Comparison of ENCODE assay signal across 1 cellular context in genomic region chr19:6218497-6219146, GRCh38.
TF ChIP-seq lines count a peak whose summit lies in the region.

No MANE protein-coding gene starts in this region.

TF ChIP-seq in HepG2, 621 proteins besides CTCF, POLR2A, EP300 and RAD21 (continued from another document and continues in another):
- TF ChIP-seq, protein P1, sequence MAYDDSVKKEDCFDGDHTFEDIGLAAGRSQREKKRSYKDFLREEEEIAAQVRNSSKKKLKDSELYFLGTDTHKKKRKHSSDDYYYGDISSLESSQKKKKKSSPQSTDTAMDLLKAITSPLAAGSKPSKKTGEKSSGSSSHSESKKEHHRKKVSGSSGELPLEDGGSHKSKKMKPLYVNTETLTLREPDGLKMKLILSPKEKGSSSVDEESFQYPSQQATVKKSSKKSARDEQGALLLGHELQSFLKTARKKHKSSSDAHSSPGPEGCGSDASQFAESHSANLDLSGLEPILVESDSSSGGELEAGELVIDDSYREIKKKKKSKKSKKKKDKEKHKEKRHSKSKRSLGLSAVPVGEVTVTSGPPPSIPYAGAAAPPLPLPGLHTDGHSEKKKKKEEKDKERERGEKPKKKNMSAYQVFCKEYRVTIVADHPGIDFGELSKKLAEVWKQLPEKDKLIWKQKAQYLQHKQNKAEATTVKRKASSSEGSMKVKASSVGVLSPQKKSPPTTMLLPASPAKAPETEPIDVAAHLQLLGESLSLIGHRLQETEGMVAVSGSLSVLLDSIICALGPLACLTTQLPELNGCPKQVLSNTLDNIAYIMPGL (CRISPR knock-in tag; IDR thresholded peaks at IDR 0.05; ENCODE audit: borderline replicate concordance in 1 of 2, low read depth in 1 of 2), result peak in 1 of 2 experiments; percentile 55; a peak in 1 of 4 replicates
- TF ChIP-seq SALL1 (CRISPR knock-in tag; IDR thresholded peaks at IDR 0.05), result peak; percentile 34; the same call in 1 of the 2 replicates
- TF ChIP-seq, protein P2, sequence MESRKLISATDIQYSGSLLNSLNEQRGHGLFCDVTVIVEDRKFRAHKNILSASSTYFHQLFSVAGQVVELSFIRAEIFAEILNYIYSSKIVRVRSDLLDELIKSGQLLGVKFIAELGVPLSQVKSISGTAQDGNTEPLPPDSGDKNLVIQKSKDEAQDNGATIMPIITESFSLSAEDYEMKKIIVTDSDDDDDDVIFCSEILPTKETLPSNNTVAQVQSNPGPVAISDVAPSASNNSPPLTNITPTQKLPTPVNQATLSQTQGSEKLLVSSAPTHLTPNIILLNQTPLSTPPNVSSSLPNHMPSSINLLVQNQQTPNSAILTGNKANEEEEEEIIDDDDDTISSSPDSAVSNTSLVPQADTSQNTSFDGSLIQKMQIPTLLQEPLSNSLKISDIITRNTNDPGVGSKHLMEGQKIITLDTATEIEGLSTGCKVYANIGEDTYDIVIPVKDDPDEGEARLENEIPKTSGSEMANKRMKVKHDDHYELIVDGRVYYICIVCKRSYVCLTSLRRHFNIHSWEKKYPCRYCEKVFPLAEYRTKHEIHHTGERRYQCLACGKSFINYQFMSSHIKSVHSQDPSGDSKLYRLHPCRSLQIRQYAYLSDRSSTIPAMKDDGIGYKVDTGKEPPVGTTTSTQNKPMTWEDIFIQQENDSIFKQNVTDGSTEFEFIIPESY (CRISPR knock-in tag; IDR thresholded peaks at IDR 0.05), result peak; percentile 78
- TF ChIP-seq AKAP8 (CRISPR knock-in tag; IDR thresholded peaks at IDR 0.05), result 0 out of 2 replicates have a peak, but pooled peaks have one; percentile 68
- TF ChIP-seq ZBTB7B (CRISPR knock-in tag; IDR thresholded peaks at IDR 0.05), result peak; percentile 31; the same call in 1 of the 2 replicates
- TF ChIP-seq FOXA3 (CRISPR knock-in tag; IDR thresholded peaks at IDR 0.05), result 0 out of 2 replicates have a peak, but pooled peaks have one; percentile 14
- TF ChIP-seq TEAD3 (CRISPR knock-in tag; optimal IDR thresholded peaks at IDR 0.05; ENCODE audit: borderline replicate concordance), result peak; percentile 63
- TF ChIP-seq ZNF687 (CRISPR knock-in tag; IDR thresholded peaks at IDR 0.05), result peak; percentile 39; the same call in 1 of the 2 replicates
- TF ChIP-seq, protein P3, sequence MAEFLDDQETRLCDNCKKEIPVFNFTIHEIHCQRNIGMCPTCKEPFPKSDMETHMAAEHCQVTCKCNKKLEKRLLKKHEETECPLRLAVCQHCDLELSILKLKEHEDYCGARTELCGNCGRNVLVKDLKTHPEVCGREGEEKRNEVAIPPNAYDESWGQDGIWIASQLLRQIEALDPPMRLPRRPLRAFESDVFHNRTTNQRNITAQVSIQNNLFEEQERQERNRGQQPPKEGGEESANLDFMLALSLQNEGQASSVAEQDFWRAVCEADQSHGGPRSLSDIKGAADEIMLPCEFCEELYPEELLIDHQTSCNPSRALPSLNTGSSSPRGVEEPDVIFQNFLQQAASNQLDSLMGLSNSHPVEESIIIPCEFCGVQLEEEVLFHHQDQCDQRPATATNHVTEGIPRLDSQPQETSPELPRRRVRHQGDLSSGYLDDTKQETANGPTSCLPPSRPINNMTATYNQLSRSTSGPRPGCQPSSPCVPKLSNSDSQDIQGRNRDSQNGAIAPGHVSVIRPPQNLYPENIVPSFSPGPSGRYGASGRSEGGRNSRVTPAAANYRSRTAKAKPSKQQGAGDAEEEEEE (CRISPR knock-in tag; IDR thresholded peaks at IDR 0.05; ENCODE audit: borderline replicate concordance), result no peak
- TF ChIP-seq YY1 (IDR thresholded peaks at IDR 0.05; ENCODE audit: insufficient read depth, insufficient replicate concordance, low read depth, low read length), result peak; percentile 17
- no peak for TF ChIP-seq SRF (IDR thresholded peaks at IDR 0.05; ENCODE audit: low read depth, low read length)
- no peak for TF ChIP-seq DMTF1 (CRISPR knock-in tag; IDR thresholded peaks at IDR 0.05)
- no peak for TF ChIP-seq JDP2 (CRISPR knock-in tag; IDR thresholded peaks at IDR 0.05; ENCODE audit: borderline replicate concordance)
- 0 out of 2 replicates have a peak, but pooled peaks have one; percentile 34 for TF ChIP-seq LBX2 (CRISPR knock-in tag; IDR thresholded peaks at IDR 0.05; ENCODE audit: borderline replicate concordance)
- 0 out of 2 replicates have a peak, but pooled peaks have one; percentile 31 for TF ChIP-seq IRF2 (CRISPR knock-in tag; IDR thresholded peaks at IDR 0.05)
- TF ChIP-seq AGO1 (IDR thresholded peaks at IDR 0.05; ENCODE audit: low read depth, low read length, poor library complexity, severe bottlenecking), result peak; percentile 33
- peak; percentile 33; the same call in 1 of the 2 replicates for TF ChIP-seq ZMYM3 (CRISPR knock-in tag; IDR thresholded peaks at IDR 0.05)
- peak; percentile 32; the same call in 1 of the 2 replicates for TF ChIP-seq ZNF572 (CRISPR knock-in tag; IDR thresholded peaks at IDR 0.05)
- peak; percentile 19 for TF ChIP-seq AGO2 (optimal IDR thresholded peaks at IDR 0.05; ENCODE audit: low read depth, low read length)
- TF ChIP-seq, protein P4, sequence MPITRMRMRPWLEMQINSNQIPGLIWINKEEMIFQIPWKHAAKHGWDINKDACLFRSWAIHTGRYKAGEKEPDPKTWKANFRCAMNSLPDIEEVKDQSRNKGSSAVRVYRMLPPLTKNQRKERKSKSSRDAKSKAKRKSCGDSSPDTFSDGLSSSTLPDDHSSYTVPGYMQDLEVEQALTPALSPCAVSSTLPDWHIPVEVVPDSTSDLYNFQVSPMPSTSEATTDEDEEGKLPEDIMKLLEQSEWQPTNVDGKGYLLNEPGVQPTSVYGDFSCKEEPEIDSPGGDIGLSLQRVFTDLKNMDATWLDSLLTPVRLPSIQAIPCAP (CRISPR knock-in tag; IDR thresholded peaks at IDR 0.05; ENCODE audit: low read depth), result no peak
- TF ChIP-seq NFKB2 (CRISPR knock-in tag; IDR thresholded peaks at IDR 0.05; ENCODE audit: borderline replicate concordance), result 0 out of 2 replicates have a peak, but pooled peaks have one; percentile 26
- TF ChIP-seq HNRNPL (IDR thresholded peaks at IDR 0.05; ENCODE audit: low read depth, low read length), result peak; percentile 82
- TF ChIP-seq XRCC5 (optimal IDR thresholded peaks at IDR 0.05; ENCODE audit: low read length), result peak; percentile 62
- TF ChIP-seq MXD4 (CRISPR knock-in tag; IDR thresholded peaks at IDR 0.05), result 0 out of 2 replicates have a peak, but pooled peaks have one; percentile 21
- peak; percentile 89 for TF ChIP-seq STAG1 (CRISPR knock-in tag; IDR thresholded peaks at IDR 0.05)
- TF ChIP-seq ZNF382 (CRISPR knock-in tag; IDR thresholded peaks at IDR 0.05; ENCODE audit: borderline replicate concordance), result no peak
- no peak for TF ChIP-seq THRA (CRISPR knock-in tag; IDR thresholded peaks at IDR 0.05; ENCODE audit: borderline replicate concordance)
- TF ChIP-seq, protein P5, sequence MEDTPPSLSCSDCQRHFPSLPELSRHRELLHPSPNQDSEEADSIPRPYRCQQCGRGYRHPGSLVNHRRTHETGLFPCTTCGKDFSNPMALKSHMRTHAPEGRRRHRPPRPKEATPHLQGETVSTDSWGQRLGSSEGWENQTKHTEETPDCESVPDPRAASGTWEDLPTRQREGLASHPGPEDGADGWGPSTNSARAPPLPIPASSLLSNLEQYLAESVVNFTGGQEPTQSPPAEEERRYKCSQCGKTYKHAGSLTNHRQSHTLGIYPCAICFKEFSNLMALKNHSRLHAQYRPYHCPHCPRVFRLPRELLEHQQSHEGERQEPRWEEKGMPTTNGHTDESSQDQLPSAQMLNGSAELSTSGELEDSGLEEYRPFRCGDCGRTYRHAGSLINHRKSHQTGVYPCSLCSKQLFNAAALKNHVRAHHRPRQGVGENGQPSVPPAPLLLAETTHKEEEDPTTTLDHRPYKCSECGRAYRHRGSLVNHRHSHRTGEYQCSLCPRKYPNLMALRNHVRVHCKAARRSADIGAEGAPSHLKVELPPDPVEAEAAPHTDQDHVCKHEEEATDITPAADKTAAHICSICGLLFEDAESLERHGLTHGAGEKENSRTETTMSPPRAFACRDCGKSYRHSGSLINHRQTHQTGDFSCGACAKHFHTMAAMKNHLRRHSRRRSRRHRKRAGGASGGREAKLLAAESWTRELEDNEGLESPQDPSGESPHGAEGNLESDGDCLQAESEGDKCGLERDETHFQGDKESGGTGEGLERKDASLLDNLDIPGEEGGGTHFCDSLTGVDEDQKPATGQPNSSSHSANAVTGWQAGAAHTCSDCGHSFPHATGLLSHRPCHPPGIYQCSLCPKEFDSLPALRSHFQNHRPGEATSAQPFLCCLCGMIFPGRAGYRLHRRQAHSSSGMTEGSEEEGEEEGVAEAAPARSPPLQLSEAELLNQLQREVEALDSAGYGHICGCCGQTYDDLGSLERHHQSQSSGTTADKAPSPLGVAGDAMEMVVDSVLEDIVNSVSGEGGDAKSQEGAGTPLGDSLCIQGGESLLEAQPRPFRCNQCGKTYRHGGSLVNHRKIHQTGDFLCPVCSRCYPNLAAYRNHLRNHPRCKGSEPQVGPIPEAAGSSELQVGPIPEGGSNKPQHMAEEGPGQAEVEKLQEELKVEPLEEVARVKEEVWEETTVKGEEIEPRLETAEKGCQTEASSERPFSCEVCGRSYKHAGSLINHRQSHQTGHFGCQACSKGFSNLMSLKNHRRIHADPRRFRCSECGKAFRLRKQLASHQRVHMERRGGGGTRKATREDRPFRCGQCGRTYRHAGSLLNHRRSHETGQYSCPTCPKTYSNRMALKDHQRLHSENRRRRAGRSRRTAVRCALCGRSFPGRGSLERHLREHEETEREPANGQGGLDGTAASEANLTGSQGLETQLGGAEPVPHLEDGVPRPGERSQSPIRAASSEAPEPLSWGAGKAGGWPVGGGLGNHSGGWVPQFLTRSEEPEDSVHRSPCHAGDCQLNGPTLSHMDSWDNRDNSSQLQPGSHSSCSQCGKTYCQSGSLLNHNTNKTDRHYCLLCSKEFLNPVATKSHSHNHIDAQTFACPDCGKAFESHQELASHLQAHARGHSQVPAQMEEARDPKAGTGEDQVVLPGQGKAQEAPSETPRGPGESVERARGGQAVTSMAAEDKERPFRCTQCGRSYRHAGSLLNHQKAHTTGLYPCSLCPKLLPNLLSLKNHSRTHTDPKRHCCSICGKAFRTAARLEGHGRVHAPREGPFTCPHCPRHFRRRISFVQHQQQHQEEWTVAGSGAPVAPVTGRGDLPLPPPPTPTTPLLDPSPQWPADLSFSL (CRISPR knock-in tag; IDR thresholded peaks at IDR 0.05), result no peak
- TF ChIP-seq FOXC1 (CRISPR knock-in tag; IDR thresholded peaks at IDR 0.05; ENCODE audit: borderline replicate concordance), result peak; percentile 17; the same call in 1 of the 2 replicates
- TF ChIP-seq FOXO4 (CRISPR knock-in tag; conservative IDR thresholded peaks at IDR 0.05), result no peak
- no peak for TF ChIP-seq ZNF550 (CRISPR knock-in tag; IDR thresholded peaks at IDR 0.05; ENCODE audit: borderline replicate concordance)
